In the genomic region with DNA sequence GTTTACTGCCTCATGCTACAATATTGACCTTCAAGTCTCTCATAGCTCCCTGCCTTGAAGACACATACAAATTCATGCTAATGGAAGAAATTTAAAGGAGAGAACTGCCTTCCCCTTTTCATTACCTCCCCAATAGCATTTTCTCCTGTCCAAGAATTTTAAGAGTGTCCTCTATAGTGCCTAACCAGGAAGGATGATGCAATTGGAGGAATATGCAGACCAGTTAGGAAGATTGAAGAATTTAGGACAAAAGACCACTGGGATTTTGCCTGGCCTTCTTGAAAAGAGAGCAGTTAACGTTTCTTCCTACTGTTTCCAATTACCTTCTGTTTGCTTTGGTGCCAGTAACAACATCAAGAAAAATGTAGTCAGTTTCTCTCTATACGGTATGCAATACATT, we compare ENCODE assay signal across 12 cellular contexts.
DNase-seq lines count a peak whose midpoint lies in the region; ATAC-seq and TF ChIP-seq lines count a peak whose summit lies in the region.
"Had no signal": no experiment of that assay in that cellular context is flagged by ENCODE, and none has a peak within 500 bp of the region (broad histone marks: within the 10 kb centered on the region; RNA-seq: fewer than 3 reads in every experiment).

No MANE protein-coding gene starts in this region.

- no peaks in the 10 kb centered on the region for H3K36me3 ChIP-seq in fibroblast of lung (ENCODE audit: control insufficient read depth, insufficient read depth, low read length)
- peaks cover 2% of the 10 kb centered on the region for H3K36me3 ChIP-seq in skeletal muscle satellite cell (ENCODE audit: insufficient read depth, low read length)

- peak overlapping the region; percentile 96 for H3K4me3 Mint-ChIP-seq in activated CD4-positive, alpha-beta T cell treated with anti-CD3 and anti-CD28 coated beads, Interleukin-2, amount 10 ng/mL, durations not matched to agents 7 days and 5 days

- H3K9me3 ChIP-seq in fibroblast of lung (ENCODE audit: control insufficient read depth, insufficient read depth, low read depth, low read length) = no peaks in the 10 kb centered on the region
- no peaks in the 10 kb centered on the region for H3K9me3 ChIP-seq in skeletal muscle satellite cell (replicated peaks; ENCODE audit: low read length)

- H3K79me2 ChIP-seq in fibroblast of lung (ENCODE audit: control insufficient read depth, insufficient read depth, low read length) = no peaks in the 10 kb centered on the region

- H3K9ac ChIP-seq in fibroblast of lung (ENCODE audit: insufficient read depth, low read length) (no peak overlapping the region), skeletal muscle satellite cell (ENCODE audit: low read depth, low read length) (peak overlapping the region; percentile 91)

- H3K4me3 ChIP-seq in fibroblast of lung (replicated peaks in 1 of 4; ENCODE audit: control extremely low read depth in 1 of 4, insufficient read depth in 1 of 4, low read depth in 3 of 4, low read length in 4 of 4) = peak overlapping the region in 1 of 4 experiments; percentile 64
- peak overlapping the region; percentile 73 for H3K4me3 ChIP-seq in skeletal muscle satellite cell (ENCODE audit: low read length)

- intact Hi-C loops in left colon (cut with DNase I, micrococcal nuclease) = no loop called here

- no peak overlapping the region for H3K27ac ChIP-seq in fibroblast of lung (ENCODE audit: insufficient read depth, low read length)

- POLR2A ChIA-PET in activated CD4-positive, alpha-beta T cell treated with anti-CD3 and anti-CD28 coated beads, Interleukin-2, amount 10 ng/mL, durations not matched to agents 7 days and 5 days (lab: Charles Lee) = no interaction called here

- no peaks in the 10 kb centered on the region for H3K9me3 Mint-ChIP-seq in activated CD4-positive, alpha-beta T cell treated with anti-CD3 and anti-CD28 coated beads, Interleukin-2, amount 10 ng/mL, durations not matched to agents 7 days and 5 days

- peaks cover 54% of the 10 kb centered on the region for H3K36me3 Mint-ChIP-seq in activated CD4-positive, alpha-beta T cell treated with anti-CD3 and anti-CD28 coated beads, Interleukin-2, amount 10 ng/mL, durations not matched to agents 7 days and 5 days (ENCODE audit: low read depth)

- in situ Hi-C loops in SK-MEL-5 (cut with HindIII; ENCODE audit: low pct_unique_long_range_greater_than_20kb, low sequenced_read_pairs) = no loop called here

- H3K27me3 Mint-ChIP-seq in activated CD4-positive, alpha-beta T cell treated with anti-CD3 and anti-CD28 coated beads, Interleukin-2, amount 10 ng/mL, durations not matched to agents 7 days and 5 days = no peaks in the 10 kb centered on the region

- no peak for DNase-seq in activated CD4-positive, alpha-beta T cell treated with anti-CD3 and anti-CD28 coated beads, Interleukin-2, amount 10 ng/mL, durations not matched to agents 7 days and 5 days
- no peak for DNase-seq in activated CD4-positive, alpha-beta T cell treated with anti-CD3 and anti-CD28 coated beads for 48 hours
- DNase-seq in SK-MEL-5 (ENCODE audit: low read depth, low spot score) (peak; percentile 57), fibroblast of lung (ENCODE audit: low read depth in 2 of 2) (peak; percentile 39 to 61), left colon (no peak)
- DNase-seq: GOT3; hippocampal formation; NCI-H345; stimulated activated CD4-positive, alpha-beta T cell treated with anti-CD3 and anti-CD28 coated beads, Interleukin-1b, Interleukin-23, amount 100 ng/mL, for 48 hours had no signal

- H3K27ac Mint-ChIP-seq in activated CD4-positive, alpha-beta T cell treated with anti-CD3 and anti-CD28 coated beads, Interleukin-2, amount 10 ng/mL, durations not matched to agents 7 days and 5 days = peak overlapping the region; percentile 95

- H3K27me3 ChIP-seq in fibroblast of lung (ENCODE audit: control insufficient read depth, insufficient read depth, low read length) = no peaks in the 10 kb centered on the region
- no peaks in the 10 kb centered on the region for H3K27me3 ChIP-seq in skeletal muscle satellite cell (ENCODE audit: control insufficient read depth, insufficient read depth, low read length)

- CTCF ChIA-PET in activated CD4-positive, alpha-beta T cell treated with anti-CD3 and anti-CD28 coated beads, Interleukin-2, amount 10 ng/mL, durations not matched to agents 7 days and 5 days (lab: Charles Lee) = interaction anchor here (2.4 kb wide), 1 partner anchor 15 kb away, joined by 11 read pairs; no protein-coding TSS in a partner anchor

- H3K4me1 Mint-ChIP-seq in activated CD4-positive, alpha-beta T cell treated with anti-CD3 and anti-CD28 coated beads, Interleukin-2, amount 10 ng/mL, durations not matched to agents 7 days and 5 days = peaks cover 65% of the 10 kb centered on the region

- ATAC-seq in HG02588 (IDR thresholded peaks at IDR 0.05; ENCODE audit: unreplicated experiment) (no peak), left colon (no peak), GM19023 (IDR thresholded peaks at IDR 0.05; ENCODE audit: unreplicated experiment) (no peak)

- H3K4me1 ChIP-seq in fibroblast of lung (ENCODE audit: control insufficient read depth, extremely low read depth, insufficient read depth, low read length) (peaks cover 11% of the 10 kb centered on the region), skeletal muscle satellite cell (ENCODE audit: control insufficient read depth, insufficient read depth, low read length) (peaks cover 42% of the 10 kb centered on the region)

- H2AFZ ChIP-seq in fibroblast of lung (ENCODE audit: low read length) = no peak overlapping the region

- no peak overlapping the region for H3K4me2 ChIP-seq in fibroblast of lung (ENCODE audit: extremely low read depth, insufficient read depth, low read length)
- H3K4me2 ChIP-seq in skeletal muscle satellite cell (ENCODE audit: low read length) = peak overlapping the region; percentile 82

- TF ChIP-seq CTCF in fibroblast of lung (conservative IDR thresholded peaks at IDR 0.05 in 1 of 2, IDR thresholded peaks at IDR 0.05 in 1 of 2; ENCODE audit: low read depth in 1 of 2, low read length in 2 of 2) = no peak

- H4K20me1 ChIP-seq in fibroblast of lung (ENCODE audit: control insufficient read depth, extremely low read depth, insufficient read depth, low read length) = no peaks in the 10 kb centered on the region

Comparison
In these comparisons a context has a peak if more than half of its experiments do, and no peak if none do; other contexts are left out.
1. DNase-seq: peak in SK-MEL-5 (single experiment) and fibroblast of lung (2 of 2); none in activated CD4-positive, alpha-beta T cell treated with anti-CD3 and anti-CD28 coated beads, Interleukin-2, amount 10 ng/mL, durations not matched to agents 7 days and 5 days (single experiment), activated CD4-positive, alpha-beta T cell treated with anti-CD3 and anti-CD28 coated beads for 48 hours (single experiment) and left colon (0 of 2).